In genomic region chr21:43767980-43768867, GRCh38 we compare ENCODE assay signal across 8 cellular contexts. TPM values are rescaled to one million over a fixed set of nuclear protein-coding genes. Genes with fewer than 3 reads are reported as not detected.
DNase-seq lines count a peak whose midpoint lies in the region; ATAC-seq lines count a peak whose summit lies in the region.
"Had no signal": no experiment of that assay in that cellular context is flagged by ENCODE, and none has a peak within 500 bp of the region (broad histone marks: within the 10 kb centered on the region; RNA-seq: fewer than 3 reads in every experiment).

No MANE protein-coding gene starts in this region.

- H3K4me3 Mint-ChIP-seq in stimulated activated memory B cell treated with anti-CD40 and anti-IgM and Interleukin-4, amounts not matched to agents 10 μg/mL and 1 μg/mL and 100 μg/mL, for 72 hours = no peak overlapping the region

- H3K27ac ChIP-seq in HUES48 (ENCODE audit: low read depth, low read length) = peak overlapping the region; percentile 67
- H3K27ac ChIP-seq in temporal lobe (ENCODE audit: low read depth, low read length) = peak overlapping the region; percentile 17

- ATAC-seq in stimulated activated memory B cell treated with anti-CD40 and anti-IgM and Interleukin-4, amounts not matched to agents 10 μg/mL and 1 μg/mL and 100 μg/mL, for 72 hours = no peak

- H3K27ac Mint-ChIP-seq in stimulated activated memory B cell treated with anti-CD40 and anti-IgM and Interleukin-4, amounts not matched to agents 10 μg/mL and 1 μg/mL and 100 μg/mL, for 72 hours = no peak overlapping the region

- H3K36me3 ChIP-seq in HUES48 (ENCODE audit: control insufficient read depth, insufficient read depth, low read length) = peaks cover 3% of the 10 kb centered on the region

- peak; percentile 90 for DNase-seq in amniotic epithelial cell (ENCODE audit: low read depth)
- peak; percentile 36 for DNase-seq in inferior parietal cortex (ENCODE audit: extremely low spot score)
- no peak for DNase-seq in DMS153 (lab: John Stamatoyannopoulos, UW)
- DNase-seq in cortex of kidney (lab: John Stamatoyannopoulos, UW) = no peak
- DNase-seq: activated effector memory CD4-positive, alpha-beta T cell treated with anti-CD3 and anti-CD28 coated beads, Interleukin-2, amount 50 U/mL, for 16 hours had no signal

- H3K9me3 Mint-ChIP-seq in stimulated activated memory B cell treated with anti-CD40 and anti-IgM and Interleukin-4, amounts not matched to agents 10 μg/mL and 1 μg/mL and 100 μg/mL, for 72 hours = peaks cover 7% of the 10 kb centered on the region

- H3K4me1 Mint-ChIP-seq in stimulated activated memory B cell treated with anti-CD40 and anti-IgM and Interleukin-4, amounts not matched to agents 10 μg/mL and 1 μg/mL and 100 μg/mL, for 72 hours = peaks cover 20% of the 10 kb centered on the region

- no peaks in the 10 kb centered on the region for H3K27me3 ChIP-seq in HUES48 (ENCODE audit: control insufficient read depth, insufficient read depth, low read length)

- peaks cover 27% of the 10 kb centered on the region for H3K4me1 ChIP-seq in HUES48 (ENCODE audit: control insufficient read depth, insufficient read depth, low read length)

- H3K27me3 Mint-ChIP-seq in stimulated activated memory B cell treated with anti-CD40 and anti-IgM and Interleukin-4, amounts not matched to agents 10 μg/mL and 1 μg/mL and 100 μg/mL, for 72 hours = peaks cover 12% of the 10 kb centered on the region

- H3K9ac ChIP-seq in HUES48 (ENCODE audit: low read depth, low read length) = no peak overlapping the region

- H3K4me3 ChIP-seq in HUES48 (ENCODE audit: low read depth, low read length) = no peak overlapping the region

- peaks cover 22% of the 10 kb centered on the region for H3K36me3 Mint-ChIP-seq in stimulated activated memory B cell treated with anti-CD40 and anti-IgM and Interleukin-4, amounts not matched to agents 10 μg/mL and 1 μg/mL and 100 μg/mL, for 72 hours

- H3K9me3 ChIP-seq in HUES48 (ENCODE audit: control insufficient read depth, insufficient read depth, low read length) = no peaks in the 10 kb centered on the region

RNA-seq across cellular contexts. Expression of gene CSTB, which starts 7.9 kb away (rescaled TPM):
- total RNA-seq in temporal lobe = 5.7 TPM

RNA-seq across cellular contexts. Expression of gene RRP1, which starts 21.2 kb away (rescaled TPM):
- 12.3 TPM for total RNA-seq in temporal lobe

RNA-seq across cellular contexts. Expression of gene PDXK, which starts 49.3 kb away (rescaled TPM):
- total RNA-seq in temporal lobe = 38.6 TPM

Comparison
In these comparisons a context has a peak if more than half of its experiments do, and no peak if none do; other contexts are left out.
1. DNase-seq: peak in amniotic epithelial cell (single experiment) and inferior parietal cortex (single experiment); none in DMS153 (single experiment) and cortex of kidney (single experiment).